20 cellular contexts compared by ENCODE assay signal in genomic region chr18:51370996-51371395, GRCh38.
"Had no signal": no experiment of that assay in that cellular context is flagged by ENCODE, and none has a peak within 500 bp of the region (broad histone marks: within the 10 kb centered on the region; RNA-seq: fewer than 3 reads in every experiment).

No MANE protein-coding gene starts in this region.

- FAIRE-seq: RCC 7860 had no signal

- H3K4me1 ChIP-seq: SJCRH30 had no signal

- H3K27me3 ChIP-seq: MG63, SJCRH30 had no signal

- H3K27ac ChIP-seq: SJCRH30 had no signal

- DNase-seq: Karpas-422, KG1, MG63, NCI-H1092 treated with DMSO at 0.1 percent for 48 hours, NCI-H1436, NCI-H187, NCI-H2029, NCI-H2081 treated with DMSO at 0.1 percent for 48 hours, NCI-H2171, NCI-H226, NCI-H446, NCI-H510A, NCI-H524 treated with DMSO at 0.1 percent for 48 hours, NCI-H69, NCI-H774, RPMI8226, SHP77 treated with DMSO at 0.1 percent for 48 hours, SJCRH30 had no signal

- H3K36me3 ChIP-seq: MG63, SJCRH30 had no signal

- H3K4me3 ChIP-seq: MG63, SJCRH30 had no signal

- ATAC-seq: SK-N-SH treated with all-trans-retinoic acid at 6 μM for 48 hours had no signal

- H3K9me3 ChIP-seq: MG63, SJCRH30 had no signal
